In genomic region chr1:6590046-6590445, GRCh38 we compare ENCODE assay signal across 20 cellular contexts. TPM values are rescaled to one million over a fixed set of nuclear protein-coding genes. Genes with fewer than 3 reads are reported as not detected.
DNase-seq lines count a peak whose midpoint lies in the region; ATAC-seq, FAIRE-seq and TF ChIP-seq lines count a peak whose summit lies in the region.
"Had no signal": no experiment of that assay in that cellular context is flagged by ENCODE, and none has a peak within 500 bp of the region (broad histone marks: within the 10 kb centered on the region; RNA-seq: fewer than 3 reads in every experiment).

No MANE protein-coding gene starts in this region.

- no peaks in the 10 kb centered on the region for H3K27me3 Mint-ChIP-seq in MCF 10A (ENCODE audit: insufficient read depth, unreplicated experiment)
- H3K27me3 Mint-ChIP-seq: activated CD4-positive, alpha-beta T cell treated with anti-CD3 and anti-CD28 coated beads, Interleukin-2, amount 10 ng/mL, durations not matched to agents 7 days and 5 days; memory B cell; naive B cell had no signal

- H3K36me3 Mint-ChIP-seq in MCF 10A (ENCODE audit: insufficient read depth, unreplicated experiment), result peaks cover 59% of the 10 kb centered on the region
- H3K36me3 Mint-ChIP-seq: naive B cell had no signal

- CTCF ChIA-PET in HepG2 (lab: Yijun Ruan, JAX; ENCODE audit: low intra/inter-chr PET ratio, low total read pairs) (no interaction called here), MCF 10A (lab: Yijun Ruan, JAX) (no interaction called here)

- H3K36me3 ChIP-seq in HepG2 (replicated peaks in 1 of 2; ENCODE audit: control insufficient read depth in 1 of 2, insufficient read depth in 2 of 2, low read length in 2 of 2) (peaks cover 27 to 60% of the 10 kb centered on the region in 2 experiments), right lobe of liver (peaks cover 0 to 65% (median 27%) of the 10 kb centered on the region in 4 donors)

- no peak for TF ChIP-seq RAD21 in HepG2 (CRISPR knock-in tag; IDR thresholded peaks at IDR 0.05)

- WGBS in HepG2 (ENCODE audit: low lambda C conversion rate), result 94% methylated on average over 5 of the region's 7 CpGs
- 59% methylated on average over 3 of the region's 7 CpGs for WGBS in right lobe of liver (ENCODE audit: insufficient coverage, low coverage, low lambda C conversion rate, missing lambda C conversion rate)

- H3K4me3 Mint-ChIP-seq in MCF 10A (ENCODE audit: unreplicated experiment), result no peak overlapping the region
- H3K4me3 Mint-ChIP-seq: activated CD4-positive, alpha-beta T cell treated with anti-CD3 and anti-CD28 coated beads, Interleukin-2, amount 10 ng/mL, durations not matched to agents 7 days and 5 days; memory B cell; naive B cell had no signal

- no peak overlapping the region for H3K4me2 ChIP-seq in HepG2 (ENCODE audit: low read depth, low read length)

- no peak for FAIRE-seq in HepG2 (lab: Jason Lieb, UNC)
- FAIRE-seq: RCC 7860 had no signal

- intact Hi-C loops in HepG2 (cut with micrococcal nuclease; ENCODE audit: unreplicated experiment), result no loop called here
- intact Hi-C loops in right lobe of liver (cut with DNase I), result no loop called here
- intact Hi-C loops in MCF 10A (cut with micrococcal nuclease), result no loop called here

- DNase-seq in HepG2 (ENCODE audit: low spot score), result no peak
- no peak for DNase-seq in right lobe of liver
- DNase-seq in epithelial cell of prostate (ENCODE audit: low read depth, low spot score), result no peak
- DNase-seq in HuH-7.5 (ENCODE audit: low spot score), result no peak
- DNase-seq in MCF 10A (ENCODE audit: unreplicated experiment), result no peak
- DNase-seq in OCI-M2 (lab: John Stamatoyannopoulos, UW; ENCODE audit: unreplicated experiment), result no peak
- DNase-seq: activated CD4-positive, alpha-beta T cell treated with anti-CD3 and anti-CD28 coated beads, Interleukin-2, amount 10 ng/mL, durations not matched to agents 7 days and 5 days; cerebellar nuclear complex; DMS53; effector CD4-positive, alpha-beta T cell; MG63; naive B cell; NCI-H1436; NCI-H510A; T-helper 2 cell had no signal

- no peaks in the 10 kb centered on the region for H3K4me1 ChIP-seq in HepG2 (ENCODE audit: insufficient read depth, low read length)
- H3K4me1 ChIP-seq in right lobe of liver, result no peaks in the 10 kb centered on the region

- ATAC-seq in HepG2 (no peak), right lobe of liver (no peak)

- POLR2A ChIA-PET in HepG2 (lab: Yijun Ruan, JAX), result interaction anchor here (0.8 to 2.2 kb wide), 2 partner anchors 8 to 10 kb away, joined by 3 to 8 read pairs; no protein-coding TSS in a partner anchor
- POLR2A ChIA-PET in MCF 10A (lab: Yijun Ruan, JAX), result interaction anchor here (0.5 to 6.9 kb wide), 4 partner anchors 8 to 36 kb away, joined by 3 to 69 read pairs (median 14); partner anchors contain the start of genes KLHL21 and ZBTB48

- TF ChIP-seq EP300 in HepG2 (IDR thresholded peaks at IDR 0.05; ENCODE audit: low read depth in 2 of 2, low read length in 2 of 2) (no peak), HepG2 (CRISPR knock-in tag; IDR thresholded peaks at IDR 0.05; ENCODE audit: borderline replicate concordance) (no peak)

- H3K4me3 ChIP-seq in HepG2 (replicated peaks in 1 of 3; ENCODE audit: insufficient read depth in 1 of 3, low read depth in 2 of 3, low read length in 3 of 3), result no peak overlapping the region
- no peak overlapping the region for H3K4me3 ChIP-seq in right lobe of liver
- H3K4me3 ChIP-seq: MG63 had no signal

- H2AFZ ChIP-seq in HepG2 (ENCODE audit: low read length), result no peak overlapping the region

- peaks cover 4% of the 10 kb centered on the region for H3K79me2 ChIP-seq in HepG2 (ENCODE audit: insufficient read depth, low read length)

- H3K27ac ChIP-seq in HepG2 (ENCODE audit: extremely low read length, insufficient read depth, low read length) (no peak overlapping the region), right lobe of liver (no peak overlapping the region), epithelial cell of prostate (peak overlapping the region; percentile 53)

- H3K9me3 ChIP-seq in HepG2 (ENCODE audit: low read length) (no peaks in the 10 kb centered on the region), right lobe of liver (no peaks in the 10 kb centered on the region)
- H3K9me3 ChIP-seq: MG63 had no signal

- H3K9ac ChIP-seq in HepG2 (ENCODE audit: insufficient read depth, low read depth, low read length), result no peak overlapping the region

- TF ChIP-seq CTCF in HepG2 (CRISPR knock-in tag; IDR thresholded peaks at IDR 0.05) (no peak), right lobe of liver (IDR thresholded peaks at IDR 0.05) (no peak), MCF 10A (IDR thresholded peaks at IDR 0.05; ENCODE audit: unreplicated experiment) (no peak)

- in situ Hi-C loops in HepG2 (cut with HindIII; ENCODE audit: extremely low pct_ligation_motif_present, low pct_unique_long_range_greater_than_20kb), result no loop called here

- BruUV-seq in HepG2 (replicated peaks; lab: Mats Ljungman, UMichigan), result no TSS peak
- BruUV-seq in MCF 10A (replicated peaks; lab: Mats Ljungman, UMichigan), result no TSS peak

- TF ChIP-seq POLR2A in HepG2 (IDR thresholded peaks at IDR 0.05; ENCODE audit: insufficient read depth in 1 of 2, low read depth in 2 of 2, low read length in 2 of 2) (peak; percentile 15 to 34; a peak in 3 of 4 replicates), right lobe of liver (IDR thresholded peaks at IDR 0.05) (no peak)

- H3K27me3 ChIP-seq in HepG2 (ENCODE audit: control insufficient read depth in 1 of 2, insufficient read depth in 2 of 2, low read length in 2 of 2), result no peaks in the 10 kb centered on the region
- H3K27me3 ChIP-seq in right lobe of liver, result no peaks in the 10 kb centered on the region
- H3K27me3 ChIP-seq: MG63 had no signal

- peaks cover 12% of the 10 kb centered on the region for H4K20me1 ChIP-seq in HepG2 (ENCODE audit: insufficient read depth, low read length)

- H3K9me3 Mint-ChIP-seq in MCF 10A (ENCODE audit: unreplicated experiment), result no peaks in the 10 kb centered on the region
- H3K9me3 Mint-ChIP-seq: activated CD4-positive, alpha-beta T cell treated with anti-CD3 and anti-CD28 coated beads, Interleukin-2, amount 10 ng/mL, durations not matched to agents 7 days and 5 days; memory B cell; naive B cell had no signal

- H3K27ac Mint-ChIP-seq in MCF 10A (ENCODE audit: low read depth, unreplicated experiment), result no peak overlapping the region
- H3K27ac Mint-ChIP-seq: memory B cell had no signal

- peaks cover 17% of the 10 kb centered on the region for H3K4me1 Mint-ChIP-seq in MCF 10A (ENCODE audit: insufficient read depth, unreplicated experiment)

RNA-seq across cellular contexts. Expression of gene ZBTB48, which starts 10.3 kb away (rescaled TPM):
- total RNA-seq in HepG2 (2016; rRNA removed; fragmentation: Illumina TruSeq; extraction: Trizol), result 13.8 and 17.1 TPM in 2 replicates
- total RNA-seq in HepG2 (2016; cell fraction: cytosol; rRNA removed; fragmentation: Illumina TruSeq; extraction: Trizol; ENCODE audit: low read depth), result 5.0 and 5.2 TPM in 2 replicates
- 8.3 and 21.5 TPM in 2 replicates for total RNA-seq in HepG2 (2016; cell fraction: insoluble cytoplasmic fraction; rRNA removed; fragmentation: Illumina TruSeq; extraction: Trizol)
- 5.7 and 8.8 TPM in 2 replicates for total RNA-seq in HepG2 (2016; cell fraction: membrane; rRNA removed; fragmentation: Illumina TruSeq; extraction: Trizol)
- 17.3 and 20.3 TPM in 2 replicates for total RNA-seq in HepG2 (2016; cell fraction: nucleus; rRNA removed; fragmentation: Illumina TruSeq; extraction: Trizol)
- 13.0 and 18.1 TPM in 2 replicates for polyA plus RNA-seq in HepG2 (2011; rRNA removed)
- polyA plus RNA-seq in HepG2 (2011; cell fraction: cytosol; rRNA removed), result 10.2 and 13.3 TPM in 2 replicates
- polyA plus RNA-seq in HepG2 (2011; cell fraction: nucleus; rRNA removed), result 62.4 and 69.3 TPM in 2 replicates
- 9.9 and 13.5 TPM in 2 replicates for polyA plus RNA-seq in HepG2 (2012)
- 3.7 and 4.2 TPM in 2 replicates for polyA plus RNA-seq in HepG2 (2016; cell fraction: cytosol; fragmentation: Illumina TruSeq; extraction: Trizol; ENCODE audit: low read depth)
- 7.6 TPM in 2 replicates for polyA plus RNA-seq in HepG2 (2016; cell fraction: insoluble cytoplasmic fraction; fragmentation: Illumina TruSeq; extraction: Trizol; ENCODE audit: low read depth)
- 5.0 and 5.6 TPM in 2 replicates for polyA plus RNA-seq in HepG2 (2016; cell fraction: membrane; fragmentation: Illumina TruSeq; extraction: Trizol; ENCODE audit: low read depth)
- 44.7 and 51.5 TPM in 2 replicates for polyA plus RNA-seq in HepG2 (2016; cell fraction: nucleus; fragmentation: Illumina TruSeq; extraction: Trizol; ENCODE audit: insufficient read depth, low read depth)
- 30.6 and 46.1 TPM in 2 replicates for polyA minus RNA-seq in HepG2 (2011; rRNA and poly(A)+ RNA removed; ENCODE audit: low replicate concordance)
- polyA minus RNA-seq in HepG2 (2011; cell fraction: cytosol; rRNA and poly(A)+ RNA removed), result 4.3 and 8.8 TPM in 2 replicates
- polyA minus RNA-seq in HepG2 (2011; cell fraction: nucleus; rRNA and poly(A)+ RNA removed), result 18.5 and 19.6 TPM in 2 replicates
- 10 to 100 TPM in 4 of 6 experiments, 1 to 10 TPM in 2; 5.9 to 43.1 (median 19.5) TPM for total RNA-seq in right lobe of liver
- total RNA-seq in MCF 10A (2022), result 40.6 TPM in 2 replicates

RNA-seq across cellular contexts. Expression of gene KLHL21, which starts 12.6 kb away (rescaled TPM):
- total RNA-seq in HepG2 (2016; rRNA removed; fragmentation: Illumina TruSeq; extraction: Trizol) (20.9 and 25.0 TPM in 2 replicates), right lobe of liver (10 to 100 TPM; 12.1 to 24.6 (median 20.0) TPM), MCF 10A (2022) (14.0 and 19.5 TPM in 2 replicates)
- 4.1 and 5.1 TPM in 2 replicates for total RNA-seq in HepG2 (2016; cell fraction: cytosol; rRNA removed; fragmentation: Illumina TruSeq; extraction: Trizol; ENCODE audit: low read depth)
- 16.6 and 24.3 TPM in 2 replicates for total RNA-seq in HepG2 (2016; cell fraction: insoluble cytoplasmic fraction; rRNA removed; fragmentation: Illumina TruSeq; extraction: Trizol)
- total RNA-seq in HepG2 (2016; cell fraction: membrane; rRNA removed; fragmentation: Illumina TruSeq; extraction: Trizol), result 11.5 and 11.6 TPM in 2 replicates
- 22.1 and 26.1 TPM in 2 replicates for total RNA-seq in HepG2 (2016; cell fraction: nucleus; rRNA removed; fragmentation: Illumina TruSeq; extraction: Trizol)
- 14.8 and 19.9 TPM in 2 replicates for polyA plus RNA-seq in HepG2 (2011; rRNA removed)
- polyA plus RNA-seq in HepG2 (2011; cell fraction: cytosol; rRNA removed), result 10.9 and 14.4 TPM in 2 replicates
- 95.0 and 99.0 TPM in 2 replicates for polyA plus RNA-seq in HepG2 (2011; cell fraction: nucleus; rRNA removed)
- polyA plus RNA-seq in HepG2 (2012), result 13.7 and 34.6 TPM in 2 replicates
- polyA plus RNA-seq in HepG2 (2016; cell fraction: cytosol; fragmentation: Illumina TruSeq; extraction: Trizol; ENCODE audit: low read depth), result 2.2 and 2.8 TPM in 2 replicates
- 14.0 and 18.0 TPM in 2 replicates for polyA plus RNA-seq in HepG2 (2016; cell fraction: insoluble cytoplasmic fraction; fragmentation: Illumina TruSeq; extraction: Trizol; ENCODE audit: low read depth)
- polyA plus RNA-seq in HepG2 (2016; cell fraction: membrane; fragmentation: Illumina TruSeq; extraction: Trizol; ENCODE audit: low read depth), result 4.8 and 5.2 TPM in 2 replicates
- 41.5 and 42.6 TPM in 2 replicates for polyA plus RNA-seq in HepG2 (2016; cell fraction: nucleus; fragmentation: Illumina TruSeq; extraction: Trizol; ENCODE audit: insufficient read depth, low read depth)
- polyA minus RNA-seq in HepG2 (2011; rRNA and poly(A)+ RNA removed; ENCODE audit: low replicate concordance), result 28.3 and 69.9 TPM in 2 replicates
- 21.0 and 26.5 TPM in 2 replicates for polyA minus RNA-seq in HepG2 (2011; cell fraction: cytosol; rRNA and poly(A)+ RNA removed)
- polyA minus RNA-seq in HepG2 (2011; cell fraction: nucleus; rRNA and poly(A)+ RNA removed), result 34.2 and 40.8 TPM in 2 replicates

RNA-seq across cellular contexts. Expression of gene PHF13, which starts 23.5 kb away (rescaled TPM):
- total RNA-seq in HepG2 (2016; rRNA removed; fragmentation: Illumina TruSeq; extraction: Trizol) (7.4 and 8.4 TPM in 2 replicates), right lobe of liver (1 to 10 TPM; 2.7 to 6.2 (median 4.5) TPM), MCF 10A (2022) (10.3 and 12.7 TPM in 2 replicates)
- 1.8 TPM in 2 replicates for total RNA-seq in HepG2 (2016; cell fraction: cytosol; rRNA removed; fragmentation: Illumina TruSeq; extraction: Trizol; ENCODE audit: low read depth)
- total RNA-seq in HepG2 (2016; cell fraction: insoluble cytoplasmic fraction; rRNA removed; fragmentation: Illumina TruSeq; extraction: Trizol), result 7.7 and 8.2 TPM in 2 replicates
- 5.3 and 5.8 TPM in 2 replicates for total RNA-seq in HepG2 (2016; cell fraction: membrane; rRNA removed; fragmentation: Illumina TruSeq; extraction: Trizol)
- total RNA-seq in HepG2 (2016; cell fraction: nucleus; rRNA removed; fragmentation: Illumina TruSeq; extraction: Trizol), result 8.5 and 10.6 TPM in 2 replicates
- 4.7 and 6.1 TPM in 2 replicates for polyA plus RNA-seq in HepG2 (2011; rRNA removed)
- 3.7 and 4.9 TPM in 2 replicates for polyA plus RNA-seq in HepG2 (2011; cell fraction: cytosol; rRNA removed)
- polyA plus RNA-seq in HepG2 (2011; cell fraction: nucleus; rRNA removed), result 9.9 and 12.6 TPM in 2 replicates
- 15.6 and 16.1 TPM in 2 replicates for polyA plus RNA-seq in HepG2 (2012)
- polyA plus RNA-seq in HepG2 (2016; cell fraction: cytosol; fragmentation: Illumina TruSeq; extraction: Trizol; ENCODE audit: low read depth), result 0.83 and 0.97 TPM in 2 replicates
- polyA plus RNA-seq in HepG2 (2016; cell fraction: insoluble cytoplasmic fraction; fragmentation: Illumina TruSeq; extraction: Trizol; ENCODE audit: low read depth), result 9.5 and 10.6 TPM in 2 replicates
- polyA plus RNA-seq in HepG2 (2016; cell fraction: membrane; fragmentation: Illumina TruSeq; extraction: Trizol; ENCODE audit: low read depth), result 2.9 and 3.0 TPM in 2 replicates
- 19.2 and 19.9 TPM in 2 replicates for polyA plus RNA-seq in HepG2 (2016; cell fraction: nucleus; fragmentation: Illumina TruSeq; extraction: Trizol; ENCODE audit: insufficient read depth, low read depth)
- 2.6 and 5.3 TPM in 2 replicates for polyA minus RNA-seq in HepG2 (2011; rRNA and poly(A)+ RNA removed; ENCODE audit: low replicate concordance)
- 4.9 and 7.5 TPM in 2 replicates for polyA minus RNA-seq in HepG2 (2011; cell fraction: cytosol; rRNA and poly(A)+ RNA removed)
- 4.2 and 4.7 TPM in 2 replicates for polyA minus RNA-seq in HepG2 (2011; cell fraction: nucleus; rRNA and poly(A)+ RNA removed)

RNA-seq across cellular contexts. Expression of gene THAP3, which starts 34.6 kb away (rescaled TPM):
- total RNA-seq in HepG2 (2016; rRNA removed; fragmentation: Illumina TruSeq; extraction: Trizol), result 14.9 and 15.0 TPM in 2 replicates
- 9.0 and 9.7 TPM in 2 replicates for total RNA-seq in HepG2 (2016; cell fraction: cytosol; rRNA removed; fragmentation: Illumina TruSeq; extraction: Trizol; ENCODE audit: low read depth)
- total RNA-seq in HepG2 (2016; cell fraction: insoluble cytoplasmic fraction; rRNA removed; fragmentation: Illumina TruSeq; extraction: Trizol), result 15.7 and 15.9 TPM in 2 replicates
- 12.2 and 13.1 TPM in 2 replicates for total RNA-seq in HepG2 (2016; cell fraction: membrane; rRNA removed; fragmentation: Illumina TruSeq; extraction: Trizol)
- 12.6 and 13.1 TPM in 2 replicates for total RNA-seq in HepG2 (2016; cell fraction: nucleus; rRNA removed; fragmentation: Illumina TruSeq; extraction: Trizol)
- 10.3 and 12.1 TPM in 2 replicates for polyA plus RNA-seq in HepG2 (2011; rRNA removed)
- polyA plus RNA-seq in HepG2 (2011; cell fraction: cytosol; rRNA removed), result 7.0 and 10.7 TPM in 2 replicates
- polyA plus RNA-seq in HepG2 (2011; cell fraction: nucleus; rRNA removed), result 24.3 and 30.1 TPM in 2 replicates
- 8.1 and 8.4 TPM in 2 replicates for polyA plus RNA-seq in HepG2 (2012)
- polyA plus RNA-seq in HepG2 (2016; cell fraction: cytosol; fragmentation: Illumina TruSeq; extraction: Trizol; ENCODE audit: low read depth), result 4.4 and 4.8 TPM in 2 replicates
- 11.7 and 12.3 TPM in 2 replicates for polyA plus RNA-seq in HepG2 (2016; cell fraction: insoluble cytoplasmic fraction; fragmentation: Illumina TruSeq; extraction: Trizol; ENCODE audit: low read depth)
- 5.1 and 6.0 TPM in 2 replicates for polyA plus RNA-seq in HepG2 (2016; cell fraction: membrane; fragmentation: Illumina TruSeq; extraction: Trizol; ENCODE audit: low read depth)
- polyA plus RNA-seq in HepG2 (2016; cell fraction: nucleus; fragmentation: Illumina TruSeq; extraction: Trizol; ENCODE audit: insufficient read depth, low read depth), result 24.7 and 27.0 TPM in 2 replicates
- polyA minus RNA-seq in HepG2 (2011; rRNA and poly(A)+ RNA removed; ENCODE audit: low replicate concordance), result 17.1 and 18.0 TPM in 2 replicates
- 3.2 and 4.4 TPM in 2 replicates for polyA minus RNA-seq in HepG2 (2011; cell fraction: cytosol; rRNA and poly(A)+ RNA removed)
- polyA minus RNA-seq in HepG2 (2011; cell fraction: nucleus; rRNA and poly(A)+ RNA removed), result 8.4 and 9.4 TPM in 2 replicates
- total RNA-seq in right lobe of liver, result 10 to 100 TPM in 4 of 6 experiments, 1 to 10 TPM in 2; 5.9 to 11.3 (median 10.3) TPM
- 14.7 and 18.9 TPM in 2 replicates for total RNA-seq in MCF 10A (2022)

RNA-seq across cellular contexts. Expression of gene TAS1R1, which starts 34.9 kb away (rescaled TPM):
- 0.98 and 1.4 TPM in 2 replicates for total RNA-seq in HepG2 (2016; rRNA removed; fragmentation: Illumina TruSeq; extraction: Trizol)
- 0.26 and 0.30 TPM in 2 replicates for total RNA-seq in HepG2 (2016; cell fraction: cytosol; rRNA removed; fragmentation: Illumina TruSeq; extraction: Trizol; ENCODE audit: low read depth)
- total RNA-seq in HepG2 (2016; cell fraction: insoluble cytoplasmic fraction; rRNA removed; fragmentation: Illumina TruSeq; extraction: Trizol), result 1.4 and 1.7 TPM in 2 replicates
- 1.1 and 2.0 TPM in 2 replicates for total RNA-seq in HepG2 (2016; cell fraction: membrane; rRNA removed; fragmentation: Illumina TruSeq; extraction: Trizol)
- total RNA-seq in HepG2 (2016; cell fraction: nucleus; rRNA removed; fragmentation: Illumina TruSeq; extraction: Trizol), result 1.1 TPM in 2 replicates
- 1.6 and 1.9 TPM in 2 replicates for polyA plus RNA-seq in HepG2 (2011; rRNA removed)
- polyA plus RNA-seq in HepG2 (2011; cell fraction: cytosol; rRNA removed), result 1.8 and 2.4 TPM in 2 replicates
- 0.93 and 1.9 TPM in 2 replicates for polyA plus RNA-seq in HepG2 (2011; cell fraction: nucleus; rRNA removed)
- 0.30 and 0.32 TPM in 2 replicates for polyA plus RNA-seq in HepG2 (2012)
- 0.71 and 0.72 TPM in 2 replicates for polyA plus RNA-seq in HepG2 (2016; cell fraction: cytosol; fragmentation: Illumina TruSeq; extraction: Trizol; ENCODE audit: low read depth)
- polyA plus RNA-seq in HepG2 (2016; cell fraction: insoluble cytoplasmic fraction; fragmentation: Illumina TruSeq; extraction: Trizol; ENCODE audit: low read depth), result 0.81 and 1.2 TPM in 2 replicates
- polyA plus RNA-seq in HepG2 (2016; cell fraction: membrane; fragmentation: Illumina TruSeq; extraction: Trizol; ENCODE audit: low read depth), result 1.2 TPM in 2 replicates
- polyA plus RNA-seq in HepG2 (2016; cell fraction: nucleus; fragmentation: Illumina TruSeq; extraction: Trizol; ENCODE audit: insufficient read depth, low read depth), result 1.9 and 2.5 TPM in 2 replicates
- 0.09 and 5.5 TPM in 2 replicates for polyA minus RNA-seq in HepG2 (2011; rRNA and poly(A)+ RNA removed; ENCODE audit: low replicate concordance)
- polyA minus RNA-seq in HepG2 (2011; cell fraction: cytosol; rRNA and poly(A)+ RNA removed), result 0.79 and 1.3 TPM in 2 replicates
- 0.26 and 1.2 TPM in 2 replicates for polyA minus RNA-seq in HepG2 (2011; cell fraction: nucleus; rRNA and poly(A)+ RNA removed)
- under 1 TPM in 1 of 6 experiments, not detected in 5; 0.26 TPM for total RNA-seq in right lobe of liver
- total RNA-seq in MCF 10A (2022), result not detected in 2 replicates
- total RNA-seq: activated CD4-positive, alpha-beta T cell treated with anti-CD3 and anti-CD28 coated beads, Interleukin-2, amount 10 ng/mL, durations not matched to agents 7 days and 5 days; glomerular endothelial cell; SK-MEL-5 had no signal
- polyA plus RNA-seq: thymus had no signal
